ENCODE assay signal across 14 cellular contexts in genomic region chr6:138945354-138945753, GRCh38. TPM values are rescaled to one million over a fixed set of nuclear protein-coding genes. Genes with fewer than 3 reads are reported as not detected.
DNase-seq lines count a peak whose midpoint lies in the region; ATAC-seq, FAIRE-seq and TF ChIP-seq lines count a peak whose summit lies in the region.
"Had no signal": no experiment of that assay in that cellular context is flagged by ENCODE, and none has a peak within 500 bp of the region (broad histone marks: within the 10 kb centered on the region; RNA-seq: fewer than 3 reads in every experiment).

No MANE protein-coding gene starts in this region.

- H3K9me3 Mint-ChIP-seq in T-helper 1 cell treated with Interleukin-12 subunit alpha and Interleukin-12 subunit beta and Interleukin-4 antibody, amounts not matched to agents 30 μg/mL and 1 μg/mL, for 36 hours = no peaks in the 10 kb centered on the region
- no peaks in the 10 kb centered on the region for H3K9me3 Mint-ChIP-seq in neural progenitor cell

- H3K4me3 ChIP-seq in K562 = no peak overlapping the region
- no peak overlapping the region for H3K4me3 ChIP-seq in neural progenitor cell
- no peak overlapping the region for H3K4me3 ChIP-seq in aorta (ENCODE audit: low read length in 2 of 2)
- H3K4me3 ChIP-seq in upper lobe of right lung = no peak overlapping the region
- H3K4me3 ChIP-seq: lung, Peyer's patch, uterus had no signal

- H3K27ac ChIP-seq in K562 (ENCODE audit: extremely low read depth, low read depth, low read length) = no peak overlapping the region
- no peak overlapping the region for H3K27ac ChIP-seq in neural progenitor cell
- H3K27ac ChIP-seq in aorta (ENCODE audit: low read depth in 1 of 2, low read length in 2 of 2) = no peak overlapping the region
- H3K27ac ChIP-seq in upper lobe of right lung = no peak overlapping the region
- H3K27ac ChIP-seq: Peyer's patch, uterus had no signal

- POLR2A ChIA-PET in HEK293T (lab: Yijun Ruan, JAX) (no interaction called here), K562 (lab: Yijun Ruan, JAX) (no interaction called here)

- H3K9ac ChIP-seq in K562 (ENCODE audit: insufficient read depth in 1 of 2, low read depth in 2 of 2, low read length in 2 of 2) = no peak overlapping the region
- no peak overlapping the region for H3K9ac ChIP-seq in neural progenitor cell

- CTCF ChIA-PET in HEK293T (lab: Yijun Ruan, JAX) (interaction anchor here (1.6 kb wide), 1 partner anchor 22 kb away, joined by 3 read pairs; no protein-coding TSS in a partner anchor), K562 (lab: Yijun Ruan, JAX; ENCODE audit: low intra/inter-chr PET ratio) (no interaction called here)

- no peaks in the 10 kb centered on the region for H3K27me3 Mint-ChIP-seq in T-helper 1 cell treated with Interleukin-12 subunit alpha and Interleukin-12 subunit beta and Interleukin-4 antibody, amounts not matched to agents 30 μg/mL and 1 μg/mL, for 36 hours (ENCODE audit: low read depth)
- no peaks in the 10 kb centered on the region for H3K27me3 Mint-ChIP-seq in neural progenitor cell (ENCODE audit: insufficient read depth, low read depth)

- in situ Hi-C loops in K562 (cut with MboI) = no loop called here

- intact Hi-C loops in K562 (cut with micrococcal nuclease) (loop anchor here (5.0 kb wide), 1 partner anchor 42 kb away; the partner anchor contains the start of gene REPS1), aorta (cut with DNase I) (no loop called here), upper lobe of right lung (cut with DNase I) (no loop called here)

- no peaks in the 10 kb centered on the region for H3K9me1 ChIP-seq in K562 (ENCODE audit: control insufficient read depth, insufficient read depth, low read length)

- H3K9me3 ChIP-seq in K562 (replicated peaks; ENCODE audit: control insufficient read depth, insufficient read depth, low read depth, low read length) (no peaks in the 10 kb centered on the region), neural progenitor cell (ENCODE audit: low read depth) (no peaks in the 10 kb centered on the region), aorta (ENCODE audit: control insufficient read depth, low read length) (no peaks in the 10 kb centered on the region), upper lobe of right lung (no peaks in the 10 kb centered on the region)
- H3K9me3 ChIP-seq: Peyer's patch, uterus had no signal

- 82% methylated on average over 5 of the region's 5 CpGs for WGBS in K562 (ENCODE audit: insufficient coverage, low coverage, missing lambda C conversion rate)
- 94 to 95% methylated on average over 5 of the region's 5 CpGs for WGBS in aorta, 2 donors

- no peak for TF ChIP-seq EP300 in K562 (IDR thresholded peaks at IDR 0.05; ENCODE audit: low read length)

- no peak overlapping the region for H3K4me2 ChIP-seq in K562 (ENCODE audit: insufficient read depth, low read length)
- no peak overlapping the region for H3K4me2 ChIP-seq in neural progenitor cell

- TF ChIP-seq CTCF in K562 (IDR thresholded peaks at IDR 0.05 in 2 of 3, conservative IDR thresholded peaks at IDR 0.05 in 1 of 3; ENCODE audit: insufficient read depth in 2 of 3, low read depth in 1 of 3, low read length in 3 of 3) = peak; percentile 12 to 32 (median 20); a peak in 2 of 6 replicates
- peak; percentile 36 for TF ChIP-seq CTCF in neural progenitor cell (IDR thresholded peaks at IDR 0.05)
- no peak for TF ChIP-seq CTCF in upper lobe of right lung (IDR thresholded peaks at IDR 0.05)

- FAIRE-seq in K562 (lab: Jason Lieb, UNC) = no peak

- H3K4me1 ChIP-seq in K562 (replicated peaks in 1 of 2; ENCODE audit: control insufficient read depth in 2 of 2, insufficient read depth in 2 of 2, low read length in 2 of 2) = no peaks in the 10 kb centered on the region; a peak in 2 of 5 replicates
- H3K4me1 ChIP-seq in neural progenitor cell = peaks cover 7% of the 10 kb centered on the region
- peaks cover 0 to 3% of the 10 kb centered on the region in 2 donors for H3K4me1 ChIP-seq in aorta (ENCODE audit: control insufficient read depth in 1 of 2, insufficient read depth in 2 of 2, low read length in 2 of 2)
- H3K4me1 ChIP-seq in upper lobe of right lung = peaks cover 14% of the 10 kb centered on the region
- H3K4me1 ChIP-seq: Peyer's patch had no signal

- H2AFZ ChIP-seq in K562 (ENCODE audit: low read depth, low read length) (no peak overlapping the region), neural progenitor cell (replicated peaks) (no peak overlapping the region)

- H3K36me3 Mint-ChIP-seq in T-helper 1 cell treated with Interleukin-12 subunit alpha and Interleukin-12 subunit beta and Interleukin-4 antibody, amounts not matched to agents 30 μg/mL and 1 μg/mL, for 36 hours (ENCODE audit: low read depth) = peaks cover 28% of the 10 kb centered on the region
- H3K36me3 Mint-ChIP-seq in neural progenitor cell = peaks cover 23% of the 10 kb centered on the region

- H3K79me2 ChIP-seq in K562 (ENCODE audit: control insufficient read depth, insufficient read depth, low read length) (peaks cover 3% of the 10 kb centered on the region; the same call in 2 of the 3 replicates), neural progenitor cell (ENCODE audit: low read depth) (peaks cover 53% of the 10 kb centered on the region)

- TF ChIP-seq RAD21 in K562 (CRISPR knock-in tag; conservative IDR thresholded peaks at IDR 0.05 in 1 of 2, IDR thresholded peaks at IDR 0.05 in 1 of 2) = no peak

- no peak for TF ChIP-seq POLR2A in K562 (conservative IDR thresholded peaks at IDR 0.05)

- H4K20me1 ChIP-seq in K562 (replicated peaks; ENCODE audit: control insufficient read depth, insufficient read depth, low read length) (no peaks in the 10 kb centered on the region), neural progenitor cell (ENCODE audit: low read depth) (peaks cover 30% of the 10 kb centered on the region)

- H3K27ac Mint-ChIP-seq in T-helper 1 cell treated with Interleukin-12 subunit alpha and Interleukin-12 subunit beta and Interleukin-4 antibody, amounts not matched to agents 30 μg/mL and 1 μg/mL, for 36 hours = peak overlapping the region; percentile 36
- H3K27ac Mint-ChIP-seq in neural progenitor cell = peak overlapping the region; percentile 77

- no peak overlapping the region for H3K4me3 Mint-ChIP-seq in T-helper 1 cell treated with Interleukin-12 subunit alpha and Interleukin-12 subunit beta and Interleukin-4 antibody, amounts not matched to agents 30 μg/mL and 1 μg/mL, for 36 hours
- H3K4me3 Mint-ChIP-seq in neural progenitor cell = no peak overlapping the region
- H3K4me3 Mint-ChIP-seq: CD14-positive monocyte had no signal

- BruUV-seq in K562 (replicated peaks; lab: Mats Ljungman, UMichigan) = no TSS peak

- H3K36me3 ChIP-seq in K562 (ENCODE audit: control insufficient read depth, insufficient read depth, low read length) (peaks cover 20% of the 10 kb centered on the region; the same call in 2 of the 3 replicates), neural progenitor cell (peaks cover 15% of the 10 kb centered on the region), aorta (ENCODE audit: control insufficient read depth in 1 of 2, insufficient read depth in 2 of 2, low read length in 1 of 2) (no peaks in the 10 kb centered on the region), upper lobe of right lung (peaks cover 15% of the 10 kb centered on the region)
- H3K36me3 ChIP-seq: uterus had no signal

- no peak for DNase-seq in T-helper 1 cell
- DNase-seq in HEK293T (ENCODE audit: extremely low spot score) = peak; percentile 46
- peak in 3 of 4 experiments; percentile 16 to 22 (median 18) for DNase-seq in K562 (ENCODE audit: extremely low read depth in 1 of 4, low spot score in 3 of 4)
- DNase-seq in neural progenitor cell (ENCODE audit: low spot score) = no peak
- no peak for DNase-seq in NCI-H1694 treated with DMSO at 0.1 percent for 48 hours (lab: John Stamatoyannopoulos, UW)
- no peak for DNase-seq in aorta
- DNase-seq in upper lobe of right lung = no peak
- DNase-seq: NCI-H1930; Peyer's patch; stimulated activated CD8-positive, alpha-beta memory T cell treated with anti-CD3 and anti-CD28 coated beads, Interleukin-4, amount 100 ng/mL, for 48 hours; uterus had no signal

- ATAC-seq in K562 (peak; percentile 69), aorta (ENCODE audit: low FRiP score) (no peak), upper lobe of right lung (no peak)

- H3K4me1 Mint-ChIP-seq in T-helper 1 cell treated with Interleukin-12 subunit alpha and Interleukin-12 subunit beta and Interleukin-4 antibody, amounts not matched to agents 30 μg/mL and 1 μg/mL, for 36 hours (ENCODE audit: low read depth) = peaks cover 43% of the 10 kb centered on the region
- peaks cover 5% of the 10 kb centered on the region for H3K4me1 Mint-ChIP-seq in neural progenitor cell

- H3K27me3 ChIP-seq in K562 (ENCODE audit: control insufficient read depth in 2 of 2, insufficient read depth in 2 of 2, low read length in 2 of 2) (no peaks in the 10 kb centered on the region), neural progenitor cell (no peaks in the 10 kb centered on the region), aorta (ENCODE audit: control insufficient read depth in 1 of 2, insufficient read depth in 2 of 2, low read length in 1 of 2) (no peaks in the 10 kb centered on the region), upper lobe of right lung (no peaks in the 10 kb centered on the region)
- H3K27me3 ChIP-seq: Peyer's patch, uterus had no signal

- no peaks in the 10 kb centered on the region for H3F3A ChIP-seq in neural progenitor cell (ENCODE audit: low read depth)

TF ChIP-seq in HEK293T, 16 proteins besides CTCF, POLR2A, EP300 and RAD21 (continues in another document):
- no peak for TF ChIP-seq BHLHE40 (IDR thresholded peaks at IDR 0.05; ENCODE audit: borderline replicate concordance)

RNA-seq across cellular contexts. Expression of gene REPS1, which starts 42.7 kb away (rescaled TPM):
- total RNA-seq in K562 (2011; cell fraction: chromatin; rRNA removed; ENCODE audit: low replicate concordance) = 31.0 and 93.7 TPM in 2 replicates
- 14.3 and 16.2 TPM in 2 replicates for total RNA-seq in K562 (2011; cell fraction: nucleolus; rRNA removed)
- 25.8 and 46.0 TPM in 2 replicates for total RNA-seq in K562 (2011; cell fraction: nucleoplasm; rRNA removed)
- 18.3 and 23.2 TPM in 2 replicates for total RNA-seq in K562 (2014; rRNA removed)
- total RNA-seq in K562 (2014; rRNA removed; fragmentation: Illumina TruSeq; extraction: Trizol) = 31.2 and 32.5 TPM in 2 replicates
- 32.9 and 34.6 TPM in 2 replicates for total RNA-seq in K562 (2015; rRNA removed; fragmentation: Illumina TruSeq; extraction: Trizol)
- 29.3 and 30.0 TPM in 2 replicates for total RNA-seq in K562 (2021)
- polyA plus RNA-seq in K562 (2011; rRNA removed) = 27.8 and 30.8 TPM in 2 replicates
- polyA plus RNA-seq in K562 (2011; cell fraction: cytosol; rRNA removed) = 17.3 and 19.5 TPM in 2 replicates
- 27.8 and 28.9 TPM in 2 replicates for polyA plus RNA-seq in K562 (2011; cell fraction: nucleus; rRNA removed)
- polyA plus RNA-seq in K562 (2012) = 24.6 and 32.3 TPM in 2 replicates
- 30.5 and 36.0 TPM in 2 replicates for polyA plus RNA-seq in K562 (2014; fragmentation: Illumina TruSeq; extraction: Trizol)
- 10 to 100 TPM in 1 of 2 experiments, 1 to 10 TPM in 1; 7.9 to 11.4 TPM for polyA plus RNA-seq in K562 (2014; fragmentation: Nextera tagmentation; extraction: Ambion mirVana)
- 20.5 and 23.3 TPM in 2 replicates for polyA plus RNA-seq in K562 (2014; rRNA removed)
- 46.6 and 46.9 TPM in 2 replicates for polyA minus RNA-seq in K562 (2011; rRNA and poly(A)+ RNA removed)
- polyA minus RNA-seq in K562 (2011; cell fraction: cytosol; rRNA and poly(A)+ RNA removed) = 14.6 and 43.4 TPM in 2 replicates
- 19.9 and 37.9 TPM in 2 replicates for polyA minus RNA-seq in K562 (2011; cell fraction: nucleus; rRNA and poly(A)+ RNA removed)
- 86.1 and 97.5 TPM in 2 replicates for total RNA-seq in neural progenitor cell (ENCODE audit: low replicate concordance)
- 10 to 100 TPM; 33.2 to 40.8 TPM for total RNA-seq in aorta
- 10 to 100 TPM; 10.1 to 29.0 TPM for polyA plus RNA-seq in aorta
- 35.4 TPM for total RNA-seq in upper lobe of right lung

Comparison
In these comparisons a context has a peak if more than half of its experiments do, and no peak if none do; other contexts are left out.
1. DNase-seq: peak in HEK293T (single experiment) and K562 (3 of 4); none in T-helper 1 cell (0 of 5), neural progenitor cell (single experiment), NCI-H1694 treated with DMSO at 0.1 percent for 48 hours (single experiment), aorta (0 of 2) and upper lobe of right lung (single experiment).